12 cellular contexts compared by ENCODE assay signal in genomic region chr6:157534991-157535353, GRCh38.
DNase-seq lines count a peak whose midpoint lies in the region; ATAC-seq and TF ChIP-seq lines count a peak whose summit lies in the region.
"Had no signal": no experiment of that assay in that cellular context is flagged by ENCODE, and none has a peak within 500 bp of the region (broad histone marks: within the 10 kb centered on the region; RNA-seq: fewer than 3 reads in every experiment).

No MANE protein-coding gene starts in this region.

- H3K27me3 ChIP-seq in hepatocyte (no peaks in the 10 kb centered on the region), spleen (replicated peaks in 1 of 7) (no peaks in the 10 kb centered on the region)

- H3K9me3 ChIP-seq in hepatocyte (ENCODE audit: low read depth), result no peaks in the 10 kb centered on the region
- H3K9me3 ChIP-seq in spleen, result no peaks in the 10 kb centered on the region

- no peak for TF ChIP-seq POLR2A in spleen (IDR thresholded peaks at IDR 0.05)

- ATAC-seq in WTC11, result no peak
- ATAC-seq in HG03571 (IDR thresholded peaks at IDR 0.05; ENCODE audit: unreplicated experiment), result no peak

- intact Hi-C loops in spleen (cut with DNase I; ENCODE audit: low total_unique reads), result no loop called here

- CTCF ChIA-PET in WTC11 (lab: Charles Lee), result interaction anchor here (1.2 to 1.7 kb wide), 2 partner anchors 11 to 17 kb away, joined by 4 to 5 read pairs; no protein-coding TSS in a partner anchor

- no peaks in the 10 kb centered on the region for H3K9me2 ChIP-seq in hepatocyte (replicated peaks; ENCODE audit: insufficient read depth)

- peaks cover 22% of the 10 kb centered on the region for H3K79me2 ChIP-seq in hepatocyte

- H3K9me3 Mint-ChIP-seq in T-helper 1 cell treated with Interleukin-12 subunit alpha and Interleukin-12 subunit beta and Interleukin-4 antibody, amounts not matched to agents 30 μg/mL and 1 μg/mL, for 36 hours, result no peaks in the 10 kb centered on the region
- no peaks in the 10 kb centered on the region for H3K9me3 Mint-ChIP-seq in WTC11

- POLR2A ChIA-PET in WTC11 (lab: Charles Lee), result no interaction called here

- H2AFZ ChIP-seq in hepatocyte, result no peak overlapping the region

- DNase-seq in T-helper 1 cell, result no peak
- DNase-seq in WTC11 (ENCODE audit: low spot score), result no peak
- no peak for DNase-seq in hepatocyte (ENCODE audit: low spot score)
- no peak for DNase-seq in spleen
- DNase-seq in activated CD4-positive, CD25-positive, alpha-beta regulatory T cell treated with anti-CD3 and anti-CD28 coated beads, Interleukin-2, amount 50 U/mL, for 72 hours, result no peak
- no peak for DNase-seq in NCI-H2171 (lab: John Stamatoyannopoulos, UW)
- DNase-seq: DMS79 treated with DMSO at 0.1 percent for 48 hours; Kasumi-1; nucleus accumbens; stimulated activated CD4-positive, alpha-beta T cell treated with anti-CD3 and anti-CD28 coated beads, Interleukin-2, amount 100 ng/mL, for 24 hours had no signal

- H3K27ac Mint-ChIP-seq in T-helper 1 cell treated with Interleukin-12 subunit alpha and Interleukin-12 subunit beta and Interleukin-4 antibody, amounts not matched to agents 30 μg/mL and 1 μg/mL, for 36 hours, result peak overlapping the region; percentile 87
- H3K27ac Mint-ChIP-seq in WTC11, result peak overlapping the region; percentile 35

- H3K4me3 ChIP-seq in hepatocyte, result no peak overlapping the region
- H3K4me3 ChIP-seq in spleen, result no peak overlapping the region

- H3K27ac ChIP-seq in hepatocyte (peak overlapping the region; percentile 71), spleen (peak overlapping the region in 7 of 8 donors; percentile 44 to 80 (median 71))

- H3K36me3 ChIP-seq in hepatocyte (replicated peaks; ENCODE audit: insufficient read depth, low read depth) (no peaks in the 10 kb centered on the region), spleen (no peaks in the 10 kb centered on the region)

- peaks cover 48% of the 10 kb centered on the region for H3K4me1 Mint-ChIP-seq in T-helper 1 cell treated with Interleukin-12 subunit alpha and Interleukin-12 subunit beta and Interleukin-4 antibody, amounts not matched to agents 30 μg/mL and 1 μg/mL, for 36 hours (ENCODE audit: low read depth)
- peaks cover 72% of the 10 kb centered on the region for H3K4me1 Mint-ChIP-seq in WTC11

- no peak overlapping the region for H3K4me3 Mint-ChIP-seq in T-helper 1 cell treated with Interleukin-12 subunit alpha and Interleukin-12 subunit beta and Interleukin-4 antibody, amounts not matched to agents 30 μg/mL and 1 μg/mL, for 36 hours
- H3K4me3 Mint-ChIP-seq in WTC11, result no peak overlapping the region

- no peaks in the 10 kb centered on the region for H4K20me1 ChIP-seq in hepatocyte (ENCODE audit: insufficient read depth, poor library complexity, severe bottlenecking)

- H3K36me3 Mint-ChIP-seq in T-helper 1 cell treated with Interleukin-12 subunit alpha and Interleukin-12 subunit beta and Interleukin-4 antibody, amounts not matched to agents 30 μg/mL and 1 μg/mL, for 36 hours (ENCODE audit: low read depth), result peaks cover 18% of the 10 kb centered on the region
- H3K36me3 Mint-ChIP-seq in WTC11, result no peaks in the 10 kb centered on the region

- H3K4me2 ChIP-seq in hepatocyte, result peak overlapping the region; percentile 21

- 48% methylated on average over 4 of the region's 4 CpGs for WGBS in hepatocyte (ENCODE audit: low lambda C conversion rate, missing lambda C conversion rate)
- WGBS in spleen, 5 donors, result 70 to 84% (median 80%) methylated on average over 4 of the region's 4 CpGs

- H3K4me1 ChIP-seq in hepatocyte (ENCODE audit: insufficient read depth) (peaks cover 62% of the 10 kb centered on the region), spleen (peaks cover 31 to 74% (median 49%) of the 10 kb centered on the region in 6 donors)

- peaks cover 17% of the 10 kb centered on the region for H3K27me3 Mint-ChIP-seq in T-helper 1 cell treated with Interleukin-12 subunit alpha and Interleukin-12 subunit beta and Interleukin-4 antibody, amounts not matched to agents 30 μg/mL and 1 μg/mL, for 36 hours (ENCODE audit: low read depth)
- H3K27me3 Mint-ChIP-seq in WTC11 (ENCODE audit: low read depth), result no peaks in the 10 kb centered on the region

- TF ChIP-seq CTCF in WTC11 (IDR thresholded peaks at IDR 0.05) (no peak), hepatocyte (IDR thresholded peaks at IDR 0.05; ENCODE audit: poor library complexity) (no peak), spleen (IDR thresholded peaks at IDR 0.05 in 8 of 11, conservative IDR thresholded peaks at IDR 0.05 in 3 of 11) (no peak)

TF ChIP-seq in WTC11, 78 proteins besides CTCF, POLR2A, EP300 and RAD21:
- no peak for TF ChIP-seq FOXP4 (CRISPR knock-in tag; IDR thresholded peaks at IDR 0.05)
- TF ChIP-seq ATF1 (CRISPR knock-in tag; IDR thresholded peaks at IDR 0.05), result no peak
- TF ChIP-seq MAX (CRISPR knock-in tag; IDR thresholded peaks at IDR 0.05), result 0 out of 2 replicates have a peak, but pooled peaks have one; percentile 29
